14 cellular contexts compared by ENCODE assay signal in the genomic region with DNA sequence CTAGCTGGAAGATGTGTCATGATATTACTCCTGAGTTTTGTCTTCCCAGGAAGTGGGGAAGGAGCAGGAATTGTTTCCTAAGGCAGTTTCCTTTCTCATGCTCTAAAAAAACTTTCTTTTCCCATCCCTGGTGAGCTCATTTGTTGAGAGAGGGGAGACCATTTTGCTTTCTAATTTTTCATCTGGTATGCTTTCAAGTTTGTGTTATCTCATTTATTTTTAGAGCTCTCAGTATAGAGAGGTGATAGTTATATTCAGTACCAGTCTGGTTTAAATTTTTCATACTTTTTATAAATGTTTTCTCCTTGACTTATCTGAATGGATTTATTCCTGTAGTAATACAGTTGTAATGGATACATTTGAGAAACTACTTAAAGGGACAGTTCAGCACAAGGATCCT.
DNase-seq lines count a peak whose midpoint lies in the region; ATAC-seq and TF ChIP-seq lines count a peak whose summit lies in the region.
"Had no signal": no experiment of that assay in that cellular context is flagged by ENCODE, and none has a peak within 500 bp of the region (broad histone marks: within the 10 kb centered on the region; RNA-seq: fewer than 3 reads in every experiment).

No MANE protein-coding gene starts in this region.

- no peaks in the 10 kb centered on the region for H3K9me3 ChIP-seq in right atrium auricular region
- H3K9me3 ChIP-seq: A549, BE2C had no signal

- peak overlapping the region; percentile 58 to 73 for H3K27ac ChIP-seq in right atrium auricular region
- H3K27ac ChIP-seq: A549, C4-2B had no signal

- H3K36me3 ChIP-seq in right atrium auricular region = no peaks in the 10 kb centered on the region

- H3K36me3 Mint-ChIP-seq in HFFc6 (ENCODE audit: low read depth) (peaks cover 46% of the 10 kb centered on the region), chondrocyte (ENCODE audit: low read depth) (peaks cover 18% of the 10 kb centered on the region), immature natural killer cell (peaks cover 25 to 44% (median 26%) of the 10 kb centered on the region in 3 donors)

- H3K27ac Mint-ChIP-seq in HFFc6 (peak overlapping the region; percentile 84), chondrocyte (ENCODE audit: unreplicated experiment) (peak overlapping the region; percentile 74), immature natural killer cell (no peak overlapping the region)
- H3K27ac Mint-ChIP-seq: CD4-positive, alpha-beta memory T cell had no signal

- no peak overlapping the region for H3K4me3 ChIP-seq in right atrium auricular region
- H3K4me3 ChIP-seq: A549 had no signal

- TF ChIP-seq CTCF in HFFc6 (IDR thresholded peaks at IDR 0.05) = no peak
- TF ChIP-seq CTCF in chondrocyte (IDR thresholded peaks at IDR 0.05) = no peak
- no peak for TF ChIP-seq CTCF in right atrium auricular region (IDR thresholded peaks at IDR 0.05)

- DNase-seq in HFFc6 (no peak), chondrocyte (ENCODE audit: low spot score) (no peak), right atrium auricular region (ENCODE audit: low spot score) (no peak), immature natural killer cell (no peak), NCI-H2171 treated with DMSO at 0.1 percent for 48 hours (lab: John Stamatoyannopoulos, UW) (no peak)
- DNase-seq: BE2C; CD4-positive, alpha-beta memory T cell; DMS153; DMS79 treated with DMSO at 0.1 percent for 48 hours; GDM1 had no signal

- no peak for ATAC-seq in HG03280 (IDR thresholded peaks at IDR 0.05; ENCODE audit: unreplicated experiment)
- ATAC-seq: A549, HCT116 had no signal

- H3K4me3 Mint-ChIP-seq in HFFc6 (no peak overlapping the region), chondrocyte (ENCODE audit: unreplicated experiment) (no peak overlapping the region), immature natural killer cell (no peak overlapping the region)
- H3K4me3 Mint-ChIP-seq: CD4-positive, alpha-beta memory T cell had no signal

- H3K4me1 Mint-ChIP-seq in HFFc6 (ENCODE audit: low read depth) = peaks cover 29% of the 10 kb centered on the region
- H3K4me1 Mint-ChIP-seq in chondrocyte (ENCODE audit: low read depth) = peaks cover 22% of the 10 kb centered on the region
- H3K4me1 Mint-ChIP-seq in immature natural killer cell = no peaks in the 10 kb centered on the region

- no peaks in the 10 kb centered on the region for H3K27me3 ChIP-seq in right atrium auricular region
- H3K27me3 ChIP-seq: BE2C had no signal

- no peaks in the 10 kb centered on the region for H3K9me3 Mint-ChIP-seq in HFFc6
- peaks cover 3% of the 10 kb centered on the region for H3K9me3 Mint-ChIP-seq in chondrocyte (ENCODE audit: low read depth)
- H3K9me3 Mint-ChIP-seq in immature natural killer cell = no peaks in the 10 kb centered on the region
- H3K9me3 Mint-ChIP-seq: CD4-positive, alpha-beta memory T cell had no signal

- peaks cover 0 to 12% of the 10 kb centered on the region in 2 donors for H3K4me1 ChIP-seq in right atrium auricular region
- H3K4me1 ChIP-seq: A549, BE2C had no signal

- H3K27me3 Mint-ChIP-seq in HFFc6 (ENCODE audit: insufficient read depth) (no peaks in the 10 kb centered on the region), chondrocyte (ENCODE audit: low read depth) (no peaks in the 10 kb centered on the region), immature natural killer cell (ENCODE audit: low read depth in 3 of 3) (no peaks in the 10 kb centered on the region)
- H3K27me3 Mint-ChIP-seq: CD4-positive, alpha-beta memory T cell had no signal

Comparison
In these comparisons a context has a peak if more than half of its experiments do, and no peak if none do; other contexts are left out.
1. H3K27ac Mint-ChIP-seq: peak in HFFc6 (single experiment) and chondrocyte (single experiment); none in immature natural killer cell (0 of 6).